Comparison of ENCODE assay signal across 1 cellular context in the genomic region with DNA sequence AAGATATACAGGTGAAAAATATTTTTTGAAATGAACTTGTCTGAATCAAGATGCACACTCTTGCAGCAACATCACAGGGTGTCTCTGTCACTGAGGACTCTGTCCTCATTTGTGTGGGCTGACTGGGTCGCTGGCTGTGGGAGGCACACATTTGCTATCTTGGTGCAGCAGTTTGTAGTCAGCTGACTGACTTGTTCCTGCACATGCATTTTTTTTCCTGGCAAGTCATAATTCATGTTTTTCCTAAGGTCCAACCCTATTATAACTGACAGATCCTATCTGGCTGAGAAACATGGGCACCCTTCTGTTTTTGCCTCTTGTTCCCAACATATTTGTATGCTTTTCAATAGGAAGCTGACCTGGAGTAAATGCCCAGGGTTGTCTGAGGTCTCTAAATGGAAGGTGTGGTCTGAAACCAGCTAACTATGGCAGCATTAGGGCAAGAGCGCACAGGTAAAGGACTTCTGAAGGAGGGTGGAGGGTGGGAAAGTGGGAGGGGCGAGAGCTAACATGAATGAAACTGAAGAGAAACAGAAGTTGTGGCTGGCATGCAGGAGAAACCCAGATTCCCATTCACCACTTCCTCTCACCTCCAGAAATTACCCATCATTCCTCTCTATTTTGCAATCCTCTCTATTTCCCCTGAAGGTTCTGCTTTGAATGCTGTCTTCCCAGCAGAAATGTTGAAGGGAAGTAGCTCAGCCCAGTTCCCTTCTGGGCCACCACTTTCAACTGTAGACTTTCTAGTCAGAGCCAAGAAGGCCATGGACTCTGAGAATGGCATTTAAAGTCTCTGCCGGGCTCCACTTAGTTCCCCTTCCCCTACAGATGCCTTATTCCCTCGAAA.
TF ChIP-seq lines count a peak whose summit lies in the region.

No MANE protein-coding gene starts in this region.

TF ChIP-seq in HepG2, 621 proteins besides CTCF, POLR2A, EP300 and RAD21 (continued from another document):
- TF ChIP-seq, protein P1, sequence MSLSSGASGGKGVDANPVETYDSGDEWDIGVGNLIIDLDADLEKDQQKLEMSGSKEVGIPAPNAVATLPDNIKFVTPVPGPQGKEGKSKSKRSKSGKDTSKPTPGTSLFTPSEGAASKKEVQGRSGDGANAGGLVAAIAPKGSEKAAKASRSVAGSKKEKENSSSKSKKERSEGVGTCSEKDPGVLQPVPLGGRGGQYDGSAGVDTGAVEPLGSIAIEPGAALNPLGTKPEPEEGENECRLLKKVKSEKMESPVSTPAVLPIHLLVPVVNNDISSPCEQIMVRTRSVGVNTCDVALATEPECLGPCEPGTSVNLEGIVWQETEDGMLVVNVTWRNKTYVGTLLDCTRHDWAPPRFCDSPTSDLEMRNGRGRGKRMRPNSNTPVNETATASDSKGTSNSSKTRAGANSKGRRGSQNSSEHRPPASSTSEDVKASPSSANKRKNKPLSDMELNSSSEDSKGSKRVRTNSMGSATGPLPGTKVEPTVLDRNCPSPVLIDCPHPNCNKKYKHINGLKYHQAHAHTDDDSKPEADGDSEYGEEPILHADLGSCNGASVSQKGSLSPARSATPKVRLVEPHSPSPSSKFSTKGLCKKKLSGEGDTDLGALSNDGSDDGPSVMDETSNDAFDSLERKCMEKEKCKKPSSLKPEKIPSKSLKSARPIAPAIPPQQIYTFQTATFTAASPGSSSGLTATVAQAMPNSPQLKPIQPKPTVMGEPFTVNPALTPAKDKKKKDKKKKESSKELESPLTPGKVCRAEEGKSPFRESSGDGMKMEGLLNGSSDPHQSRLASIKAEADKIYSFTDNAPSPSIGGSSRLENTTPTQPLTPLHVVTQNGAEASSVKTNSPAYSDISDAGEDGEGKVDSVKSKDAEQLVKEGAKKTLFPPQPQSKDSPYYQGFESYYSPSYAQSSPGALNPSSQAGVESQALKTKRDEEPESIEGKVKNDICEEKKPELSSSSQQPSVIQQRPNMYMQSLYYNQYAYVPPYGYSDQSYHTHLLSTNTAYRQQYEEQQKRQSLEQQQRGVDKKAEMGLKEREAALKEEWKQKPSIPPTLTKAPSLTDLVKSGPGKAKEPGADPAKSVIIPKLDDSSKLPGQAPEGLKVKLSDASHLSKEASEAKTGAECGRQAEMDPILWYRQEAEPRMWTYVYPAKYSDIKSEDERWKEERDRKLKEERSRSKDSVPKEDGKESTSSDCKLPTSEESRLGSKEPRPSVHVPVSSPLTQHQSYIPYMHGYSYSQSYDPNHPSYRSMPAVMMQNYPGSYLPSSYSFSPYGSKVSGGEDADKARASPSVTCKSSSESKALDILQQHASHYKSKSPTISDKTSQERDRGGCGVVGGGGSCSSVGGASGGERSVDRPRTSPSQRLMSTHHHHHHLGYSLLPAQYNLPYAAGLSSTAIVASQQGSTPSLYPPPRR (CRISPR knock-in tag; IDR thresholded peaks at IDR 0.05; ENCODE audit: borderline replicate concordance) = 0 out of 2 replicates have a peak, but pooled peaks have one; percentile 30
- TF ChIP-seq, protein P2, sequence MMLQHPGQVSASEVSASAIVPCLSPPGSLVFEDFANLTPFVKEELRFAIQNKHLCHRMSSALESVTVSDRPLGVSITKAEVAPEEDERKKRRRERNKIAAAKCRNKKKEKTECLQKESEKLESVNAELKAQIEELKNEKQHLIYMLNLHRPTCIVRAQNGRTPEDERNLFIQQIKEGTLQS (CRISPR knock-in tag; IDR thresholded peaks at IDR 0.05) = no peak
- TF ChIP-seq MYC (CRISPR knock-in tag; IDR thresholded peaks at IDR 0.05; ENCODE audit: borderline replicate concordance) (no peak), PAF1 (CRISPR knock-in tag; IDR thresholded peaks at IDR 0.05) (no peak), FOSL2 (CRISPR knock-in tag; IDR thresholded peaks at IDR 0.05) (no peak), ELF1 (CRISPR knock-in tag; IDR thresholded peaks at IDR 0.05) (no peak), ZNF891 (CRISPR knock-in tag; IDR thresholded peaks at IDR 0.05) (no peak), DR1 (CRISPR knock-in tag; IDR thresholded peaks at IDR 0.05) (no peak), ZMYM4 (CRISPR knock-in tag; IDR thresholded peaks at IDR 0.05) (peak; percentile 65; the same call in 1 of the 2 replicates), HNRNPK (IDR thresholded peaks at IDR 0.05; ENCODE audit: low read depth, low read length, poor library complexity, severe bottlenecking) (peak; percentile 35), ZNF383 (CRISPR knock-in tag; IDR thresholded peaks at IDR 0.05; ENCODE audit: borderline replicate concordance) (no peak), ZNF879 (CRISPR knock-in tag; IDR thresholded peaks at IDR 0.05) (no peak), JUNB (CRISPR knock-in tag; IDR thresholded peaks at IDR 0.05; ENCODE audit: borderline replicate concordance) (no peak), ZNF430 (CRISPR knock-in tag; IDR thresholded peaks at IDR 0.05) (0 out of 2 replicates have a peak, but pooled peaks have one; percentile 32), ZNF792 (CRISPR knock-in tag; IDR thresholded peaks at IDR 0.05) (0 out of 2 replicates have a peak, but pooled peaks have one; percentile 10)
- TF ChIP-seq, protein P3, sequence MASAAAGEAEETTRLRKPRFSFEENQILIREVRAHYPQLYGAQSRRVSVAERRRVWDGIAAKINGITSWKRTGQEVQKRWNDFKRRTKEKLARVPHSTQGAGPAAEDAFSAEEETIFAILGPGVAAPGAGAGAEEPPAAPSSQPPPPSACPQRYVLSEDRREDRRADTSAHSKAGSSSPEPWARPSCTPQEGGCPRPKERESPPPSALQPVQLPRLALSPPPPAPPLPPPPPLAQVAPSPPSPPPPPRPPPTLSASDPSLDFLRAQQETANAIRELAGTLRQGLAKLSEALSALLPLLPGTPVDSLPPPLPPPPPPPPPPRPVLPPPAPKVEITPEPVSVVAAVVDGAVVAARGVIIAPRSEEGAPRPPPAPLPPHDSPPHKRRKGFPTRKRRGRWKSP (CRISPR knock-in tag; IDR thresholded peaks at IDR 0.05) = no peak
